ENCODE assay signal across 16 cellular contexts in genomic region chr18:40868110-40868858, GRCh38.
DNase-seq lines count a peak whose midpoint lies in the region; ATAC-seq, FAIRE-seq and TF ChIP-seq lines count a peak whose summit lies in the region.
"Had no signal": no experiment of that assay in that cellular context is flagged by ENCODE, and none has a peak within 500 bp of the region (broad histone marks: within the 10 kb centered on the region; RNA-seq: fewer than 3 reads in every experiment).

No MANE protein-coding gene starts in this region.

- no peaks in the 10 kb centered on the region for H3K79me2 ChIP-seq in astrocyte (ENCODE audit: insufficient read depth, low read length)
- H3K79me2 ChIP-seq in hepatocyte: no peaks in the 10 kb centered on the region

- no peaks in the 10 kb centered on the region for H4K20me1 ChIP-seq in astrocyte (ENCODE audit: insufficient read depth, low read length)
- no peaks in the 10 kb centered on the region for H4K20me1 ChIP-seq in hepatocyte (ENCODE audit: insufficient read depth, poor library complexity, severe bottlenecking)
- H4K20me1 ChIP-seq: BLaER1 had no signal

- peak overlapping the region; percentile 72 for H3K27ac ChIP-seq in astrocyte (ENCODE audit: low read depth, low read length)
- peak overlapping the region; percentile 56 for H3K27ac ChIP-seq in hepatocyte
- H3K27ac ChIP-seq in thyroid gland: no peak overlapping the region
- no peak overlapping the region for H3K27ac ChIP-seq in suprapubic skin
- H3K27ac ChIP-seq: BLaER1 had no signal

- H3K36me3 ChIP-seq in astrocyte (ENCODE audit: insufficient read depth, low read length) (no peaks in the 10 kb centered on the region), hepatocyte (replicated peaks; ENCODE audit: insufficient read depth, low read depth) (no peaks in the 10 kb centered on the region), thyroid gland (no peaks in the 10 kb centered on the region), suprapubic skin (no peaks in the 10 kb centered on the region)
- H3K36me3 ChIP-seq: BLaER1, HAP-1 had no signal

- CTCF ChIA-PET in AG04449 (lab: Yijun Ruan, JAX): interaction anchor here (0.9 to 1.8 kb wide), 2 partner anchors 231 to 524 kb away, joined by 3 to 5 read pairs; no protein-coding TSS in a partner anchor

- DNase-seq in AG04449 (ENCODE audit: low read depth, low spot score) (peak; percentile 44), HTR-8/SVneo (ENCODE audit: insufficient read length, low spot score) (peak; percentile 15), astrocyte (ENCODE audit: low read depth) (peak; percentile 98), hepatocyte (ENCODE audit: low spot score) (peak; percentile 41), thyroid gland (no peak), suprapubic skin (ENCODE audit: low spot score in 2 of 2) (no peak), NCI-H2196 treated with DMSO at 0.1 percent for 48 hours (lab: John Stamatoyannopoulos, UW; ENCODE audit: unreplicated experiment) (no peak)
- DNase-seq in effector memory CD8-positive, alpha-beta T cell: no peak
- DNase-seq: activated naive CD8-positive, alpha-beta T cell treated with anti-CD3 and anti-CD28 coated beads, Interleukin-2, amount 10 ng/mL, durations not matched to agents 7 days and 5 days; effector CD8-positive, alpha-beta T cell; Kasumi-1; NCI-H524 had no signal

- H3K9me3 ChIP-seq in astrocyte (ENCODE audit: insufficient read depth, low read depth, low read length) (no peaks in the 10 kb centered on the region), hepatocyte (ENCODE audit: low read depth) (no peaks in the 10 kb centered on the region), thyroid gland (no peaks in the 10 kb centered on the region), suprapubic skin (no peaks in the 10 kb centered on the region)
- H3K9me3 ChIP-seq: BLaER1, HAP-1 had no signal

- H3K4me2 ChIP-seq in astrocyte (ENCODE audit: low read length): peak overlapping the region; percentile 12
- H3K4me2 ChIP-seq in hepatocyte: no peak overlapping the region

- WGBS in hepatocyte (ENCODE audit: low lambda C conversion rate, missing lambda C conversion rate): 61% methylated on average over 4 of the region's 4 CpGs
- WGBS in thyroid gland, 2 donors: 67 to 84% methylated on average over 4 of the region's 4 CpGs
- WGBS in suprapubic skin: 33% methylated on average over 4 of the region's 4 CpGs

- peak overlapping the region; percentile 38 for H3K9ac ChIP-seq in astrocyte (ENCODE audit: low read length)
- H3K9ac ChIP-seq: BLaER1 had no signal

- H3K27me3 ChIP-seq in astrocyte (ENCODE audit: insufficient read depth, low read length) (no peaks in the 10 kb centered on the region), hepatocyte (no peaks in the 10 kb centered on the region), thyroid gland (no peaks in the 10 kb centered on the region), suprapubic skin (no peaks in the 10 kb centered on the region)
- H3K27me3 ChIP-seq: BLaER1 had no signal

- H3K27me3 Mint-ChIP-seq in astrocyte (ENCODE audit: low read depth, unreplicated experiment): no peaks in the 10 kb centered on the region
- no peaks in the 10 kb centered on the region for H3K27me3 Mint-ChIP-seq in effector memory CD8-positive, alpha-beta T cell
- H3K27me3 Mint-ChIP-seq: activated naive CD8-positive, alpha-beta T cell treated with anti-CD3 and anti-CD28 coated beads, Interleukin-2, amount 10 ng/mL, durations not matched to agents 7 days and 5 days; stimulated activated memory B cell treated with anti-CD40 and anti-IgM and Interleukin-4, amounts not matched to agents 10 μg/mL and 1 μg/mL and 100 μg/mL, for 72 hours had no signal

- no peak for TF ChIP-seq EP300 in suprapubic skin (IDR thresholded peaks at IDR 0.05)

- FAIRE-seq in HTR-8/SVneo (lab: Jason Lieb, UNC) (no peak), astrocyte (lab: Jason Lieb, UNC) (peak; percentile 96)

- H3K4me3 Mint-ChIP-seq in astrocyte (ENCODE audit: unreplicated experiment): no peak overlapping the region
- H3K4me3 Mint-ChIP-seq in effector memory CD8-positive, alpha-beta T cell: no peak overlapping the region
- H3K4me3 Mint-ChIP-seq: activated naive CD8-positive, alpha-beta T cell treated with anti-CD3 and anti-CD28 coated beads, Interleukin-2, amount 10 ng/mL, durations not matched to agents 7 days and 5 days; nephron; stimulated activated memory B cell treated with anti-CD40 and anti-IgM and Interleukin-4, amounts not matched to agents 10 μg/mL and 1 μg/mL and 100 μg/mL, for 72 hours had no signal

- H3K9me2 ChIP-seq in hepatocyte (replicated peaks; ENCODE audit: insufficient read depth): no peaks in the 10 kb centered on the region

- TF ChIP-seq CTCF in AG04449 (IDR thresholded peaks at IDR 0.05; ENCODE audit: insufficient read depth, low read length, missing control alignments) (no peak), astrocyte (IDR thresholded peaks at IDR 0.05; ENCODE audit: insufficient read depth, low read depth, low read length) (no peak), hepatocyte (IDR thresholded peaks at IDR 0.05; ENCODE audit: poor library complexity) (no peak), thyroid gland (IDR thresholded peaks at IDR 0.05) (no peak), suprapubic skin (IDR thresholded peaks at IDR 0.05) (no peak)

- ATAC-seq in effector memory CD8-positive, alpha-beta T cell (replicated peaks): no peak
- ATAC-seq: stimulated activated memory B cell treated with anti-CD40 and anti-IgM and Interleukin-4, amounts not matched to agents 10 μg/mL and 1 μg/mL and 100 μg/mL, for 72 hours had no signal

- POLR2A ChIA-PET in AG04449 (lab: Yijun Ruan, JAX): no interaction called here

- peaks cover 4% of the 10 kb centered on the region for H3K9me3 Mint-ChIP-seq in astrocyte (ENCODE audit: unreplicated experiment)
- H3K9me3 Mint-ChIP-seq in effector memory CD8-positive, alpha-beta T cell: peaks cover 9 to 18% of the 10 kb centered on the region in 2 donors
- H3K9me3 Mint-ChIP-seq: nephron; stimulated activated memory B cell treated with anti-CD40 and anti-IgM and Interleukin-4, amounts not matched to agents 10 μg/mL and 1 μg/mL and 100 μg/mL, for 72 hours had no signal

- peaks cover 20% of the 10 kb centered on the region for H3K4me1 Mint-ChIP-seq in astrocyte (ENCODE audit: low read depth, unreplicated experiment)
- no peaks in the 10 kb centered on the region for H3K4me1 Mint-ChIP-seq in effector memory CD8-positive, alpha-beta T cell (ENCODE audit: low read depth in 2 of 2)
- H3K4me1 Mint-ChIP-seq: activated naive CD8-positive, alpha-beta T cell treated with anti-CD3 and anti-CD28 coated beads, Interleukin-2, amount 10 ng/mL, durations not matched to agents 7 days and 5 days; stimulated activated memory B cell treated with anti-CD40 and anti-IgM and Interleukin-4, amounts not matched to agents 10 μg/mL and 1 μg/mL and 100 μg/mL, for 72 hours had no signal

- intact Hi-C loops in thyroid gland (cut with DNase I): no loop called here

- no peak for TF ChIP-seq POLR2A in thyroid gland (IDR thresholded peaks at IDR 0.05)
- no peak for TF ChIP-seq POLR2A in suprapubic skin (IDR thresholded peaks at IDR 0.05)

- peak overlapping the region; percentile 96 for H3K27ac Mint-ChIP-seq in astrocyte (ENCODE audit: unreplicated experiment)
- no peak overlapping the region for H3K27ac Mint-ChIP-seq in effector memory CD8-positive, alpha-beta T cell
- H3K27ac Mint-ChIP-seq: activated naive CD8-positive, alpha-beta T cell treated with anti-CD3 and anti-CD28 coated beads, Interleukin-2, amount 10 ng/mL, durations not matched to agents 7 days and 5 days; nephron; stimulated activated memory B cell treated with anti-CD40 and anti-IgM and Interleukin-4, amounts not matched to agents 10 μg/mL and 1 μg/mL and 100 μg/mL, for 72 hours had no signal

- H3K36me3 Mint-ChIP-seq in astrocyte (ENCODE audit: low read depth, unreplicated experiment): no peaks in the 10 kb centered on the region
- H3K36me3 Mint-ChIP-seq in effector memory CD8-positive, alpha-beta T cell (ENCODE audit: insufficient read depth): no peaks in the 10 kb centered on the region
- H3K36me3 Mint-ChIP-seq: activated naive CD8-positive, alpha-beta T cell treated with anti-CD3 and anti-CD28 coated beads, Interleukin-2, amount 10 ng/mL, durations not matched to agents 7 days and 5 days; stimulated activated memory B cell treated with anti-CD40 and anti-IgM and Interleukin-4, amounts not matched to agents 10 μg/mL and 1 μg/mL and 100 μg/mL, for 72 hours had no signal

- H2AFZ ChIP-seq in astrocyte (ENCODE audit: low read depth, low read length): no peak overlapping the region
- peak overlapping the region; percentile 37 for H2AFZ ChIP-seq in hepatocyte

- H3K4me1 ChIP-seq in astrocyte (ENCODE audit: insufficient read depth, low read length) (peaks cover 10% of the 10 kb centered on the region), hepatocyte (ENCODE audit: insufficient read depth) (peaks cover 7% of the 10 kb centered on the region), thyroid gland (no peaks in the 10 kb centered on the region), suprapubic skin (no peaks in the 10 kb centered on the region)
- H3K4me1 ChIP-seq: HAP-1 had no signal

- no peak overlapping the region for H3K4me3 ChIP-seq in AG04449 (ENCODE audit: low read depth, low read length)
- H3K4me3 ChIP-seq in astrocyte (ENCODE audit: insufficient read depth, low read depth, low read length): no peak overlapping the region
- no peak overlapping the region for H3K4me3 ChIP-seq in hepatocyte
- H3K4me3 ChIP-seq in thyroid gland (replicated peaks in 1 of 3): no peak overlapping the region
- H3K4me3 ChIP-seq in suprapubic skin: no peak overlapping the region
- H3K4me3 ChIP-seq: BLaER1, HAP-1 had no signal

Comparison
In these comparisons a context has a peak if more than half of its experiments do, and no peak if none do; other contexts are left out.
1. DNase-seq: peak in AG04449 (single experiment), HTR-8/SVneo (single experiment), astrocyte (single experiment) and hepatocyte (single experiment); none in thyroid gland (0 of 2), suprapubic skin (0 of 2), NCI-H2196 treated with DMSO at 0.1 percent for 48 hours (single experiment) and effector memory CD8-positive, alpha-beta T cell (0 of 3).
2. H3K27ac ChIP-seq: peak in astrocyte (single experiment) and hepatocyte (single experiment); none in thyroid gland (0 of 3) and suprapubic skin (single experiment).